Comparison of ENCODE assay signal across 20 cellular contexts in the genomic region with DNA sequence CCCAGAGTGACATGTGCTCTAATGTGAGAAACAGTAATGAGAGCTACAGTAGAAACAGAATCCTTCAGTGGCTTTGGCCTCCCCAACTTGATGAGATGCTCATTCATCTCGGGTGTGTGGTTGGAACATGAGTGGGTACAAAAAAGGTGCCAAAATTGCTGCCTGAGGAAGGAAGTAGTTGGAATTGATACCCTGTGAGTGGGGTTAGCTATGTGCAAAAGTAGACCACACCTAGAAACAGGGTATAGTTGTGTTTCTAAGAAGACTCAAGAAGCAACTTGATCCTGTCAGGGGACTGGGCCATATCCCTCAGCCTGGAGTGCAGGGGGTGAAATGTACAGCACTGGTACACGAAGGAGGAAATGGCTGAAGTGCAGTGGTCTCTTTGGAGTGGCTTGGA.
DNase-seq lines count a peak whose midpoint lies in the region; ATAC-seq and TF ChIP-seq lines count a peak whose summit lies in the region.
"Had no signal": no experiment of that assay in that cellular context is flagged by ENCODE, and none has a peak within 500 bp of the region (broad histone marks: within the 10 kb centered on the region; RNA-seq: fewer than 3 reads in every experiment).

No MANE protein-coding gene starts in this region.

- WGBS in lung, 2 donors: 64 to 76% methylated on average over 2 of the region's 2 CpGs

- no peaks in the 10 kb centered on the region for H3K36me3 Mint-ChIP-seq in activated T-cell treated with anti-CD3 and anti-CD28 coated beads, Interleukin-2, amount 50 U/mL, for 24 hours (ENCODE audit: low read depth)
- no peaks in the 10 kb centered on the region for H3K36me3 Mint-ChIP-seq in CD8-positive, alpha-beta T cell
- peaks cover 36% of the 10 kb centered on the region for H3K36me3 Mint-ChIP-seq in activated CD4-positive, alpha-beta memory T cell treated with anti-CD3 and anti-CD28 coated beads, Interleukin-2, amount 10 ng/mL, durations not matched to agents 7 days and 5 days (ENCODE audit: low read depth)

- no peak overlapping the region for H3K4me3 ChIP-seq in CD8-positive, alpha-beta T cell (ENCODE audit: low read depth, low read length)
- H3K4me3 ChIP-seq in lung (no peak overlapping the region), MG63 (no peak overlapping the region)
- H3K4me3 ChIP-seq: BLaER1, gastrocnemius medialis, SJCRH30, upper lobe of right lung had no signal

- H3K27ac Mint-ChIP-seq in activated T-cell treated with anti-CD3 and anti-CD28 coated beads, Interleukin-2, amount 50 U/mL, for 24 hours: peak overlapping the region; percentile 87
- H3K27ac Mint-ChIP-seq in CD8-positive, alpha-beta T cell: no peak overlapping the region
- H3K27ac Mint-ChIP-seq in activated CD4-positive, alpha-beta memory T cell treated with anti-CD3 and anti-CD28 coated beads, Interleukin-2, amount 10 ng/mL, durations not matched to agents 7 days and 5 days: peak overlapping the region; percentile 91
- H3K27ac Mint-ChIP-seq: activated naive CD8-positive, alpha-beta T cell treated with anti-CD3 and anti-CD28 coated beads, Interleukin-2, amount 10 ng/mL, durations not matched to agents 7 days and 5 days had no signal

- POLR2A ChIA-PET in CD8-positive, alpha-beta T cell (lab: Charles Lee): interaction anchor here (1.0 to 1.2 kb wide), 2 partner anchors 12 to 13 kb away, joined by 3 read pairs; no protein-coding TSS in a partner anchor
- POLR2A ChIA-PET in activated CD4-positive, alpha-beta memory T cell treated with anti-CD3 and anti-CD28 coated beads, Interleukin-2, amount 10 ng/mL, durations not matched to agents 7 days and 5 days (lab: Charles Lee): interaction anchor here (0.9 to 2.0 kb wide), 7 partner anchors 9 to 163 kb away, joined by 3 to 9 read pairs (median 4); no protein-coding TSS in a partner anchor

- no peaks in the 10 kb centered on the region for H3K36me3 ChIP-seq in CD8-positive, alpha-beta T cell (ENCODE audit: insufficient read depth, low read length)
- H3K36me3 ChIP-seq in lung (ENCODE audit: control insufficient read depth in 2 of 2, insufficient read depth in 2 of 2, low read length in 2 of 2) (no peaks in the 10 kb centered on the region), MG63 (no peaks in the 10 kb centered on the region)
- H3K36me3 ChIP-seq: BLaER1, gastrocnemius medialis, SJCRH30, upper lobe of right lung had no signal

- H3K27me3 ChIP-seq in CD8-positive, alpha-beta T cell (ENCODE audit: insufficient read depth, low read length): no peaks in the 10 kb centered on the region
- H3K27me3 ChIP-seq in lung (ENCODE audit: control insufficient read depth, insufficient read depth) (no peaks in the 10 kb centered on the region), MG63 (no peaks in the 10 kb centered on the region)
- H3K27me3 ChIP-seq: BLaER1, gastrocnemius medialis, SJCRH30, upper lobe of right lung had no signal

- peaks cover 8% of the 10 kb centered on the region for H3K9me3 Mint-ChIP-seq in activated T-cell treated with anti-CD3 and anti-CD28 coated beads, Interleukin-2, amount 50 U/mL, for 24 hours
- H3K9me3 Mint-ChIP-seq in CD8-positive, alpha-beta T cell: no peaks in the 10 kb centered on the region
- peaks cover 10% of the 10 kb centered on the region for H3K9me3 Mint-ChIP-seq in activated CD4-positive, alpha-beta memory T cell treated with anti-CD3 and anti-CD28 coated beads, Interleukin-2, amount 10 ng/mL, durations not matched to agents 7 days and 5 days

- intact Hi-C loops in CD8-positive, alpha-beta T cell (cut with DNase I, micrococcal nuclease): loop anchor here in 1 of 2 experiments (10.0 kb wide), 1 partner anchor 649 kb away; no protein-coding TSS in a partner anchor
- intact Hi-C loops in posterior vena cava (cut with DNase I): no loop called here

- CTCF ChIA-PET in CD8-positive, alpha-beta T cell (lab: Charles Lee): interaction anchor here (0.8 to 1.0 kb wide), 2 partner anchors 79 to 131 kb away, joined by 3 to 4 read pairs; no protein-coding TSS in a partner anchor
- CTCF ChIA-PET in activated CD4-positive, alpha-beta memory T cell treated with anti-CD3 and anti-CD28 coated beads, Interleukin-2, amount 10 ng/mL, durations not matched to agents 7 days and 5 days (lab: Charles Lee): interaction anchor here (1.5 to 2.8 kb wide), 3 partner anchors 10 to 130 kb away, joined by 4 to 11 read pairs (median 8); no protein-coding TSS in a partner anchor

- TF ChIP-seq CTCF in CD8-positive, alpha-beta T cell (IDR thresholded peaks at IDR 0.05): no peak
- TF ChIP-seq CTCF in lung (IDR thresholded peaks at IDR 0.05; ENCODE audit: control extremely low read depth, extremely low read depth): no peak

- DNase-seq in activated T-cell treated with anti-CD3 and anti-CD28 coated beads, Interleukin-2, amount 50 U/mL, for 24 hours: no peak
- DNase-seq in activated T-cell treated with anti-CD3 and anti-CD28 coated beads for 4 hours: no peak
- no peak for DNase-seq in CD8-positive, alpha-beta T cell
- DNase-seq in activated CD4-positive, alpha-beta memory T cell treated with anti-CD3 and anti-CD28 coated beads, Interleukin-2, amount 10 ng/mL, durations not matched to agents 7 days and 5 days: peak; percentile 40
- peak; percentile 9 for DNase-seq in lung (ENCODE audit: low spot score)
- DNase-seq in DMS53 treated with DMSO at 0.1 percent for 48 hours (lab: John Stamatoyannopoulos, UW; ENCODE audit: unreplicated experiment): no peak
- no peak for DNase-seq in MG63
- no peak for DNase-seq in posterior vena cava (ENCODE audit: low spot score)
- DNase-seq: ACHN; activated naive CD8-positive, alpha-beta T cell treated with anti-CD3 and anti-CD28 coated beads, Interleukin-2, amount 10 ng/mL, durations not matched to agents 7 days and 5 days; DMS 273 treated with DMSO at 0.1 percent for 48 hours; effector memory CD4-positive, alpha-beta T cell; gastrocnemius medialis; KBM-7; kidney; NCI-H524 treated with DMSO at 0.1 percent for 48 hours; SJCRH30; upper lobe of right lung had no signal

- no peak for ATAC-seq in CD8-positive, alpha-beta T cell
- no peak for ATAC-seq in lung (ENCODE audit: insufficient read depth, low FRiP score)
- ATAC-seq: esophagus mucosa, gastrocnemius medialis, upper lobe of right lung had no signal

- H3K4me1 Mint-ChIP-seq in activated T-cell treated with anti-CD3 and anti-CD28 coated beads, Interleukin-2, amount 50 U/mL, for 24 hours (ENCODE audit: low read depth): peaks cover 50% of the 10 kb centered on the region
- peaks cover 51% of the 10 kb centered on the region for H3K4me1 Mint-ChIP-seq in CD8-positive, alpha-beta T cell (ENCODE audit: low read depth)
- H3K4me1 Mint-ChIP-seq in activated CD4-positive, alpha-beta memory T cell treated with anti-CD3 and anti-CD28 coated beads, Interleukin-2, amount 10 ng/mL, durations not matched to agents 7 days and 5 days: peaks cover 54% of the 10 kb centered on the region

- no peaks in the 10 kb centered on the region for H3K27me3 Mint-ChIP-seq in activated T-cell treated with anti-CD3 and anti-CD28 coated beads, Interleukin-2, amount 50 U/mL, for 24 hours
- H3K27me3 Mint-ChIP-seq in CD8-positive, alpha-beta T cell (ENCODE audit: low read depth): no peaks in the 10 kb centered on the region
- H3K27me3 Mint-ChIP-seq in activated CD4-positive, alpha-beta memory T cell treated with anti-CD3 and anti-CD28 coated beads, Interleukin-2, amount 10 ng/mL, durations not matched to agents 7 days and 5 days: no peaks in the 10 kb centered on the region

- H3K9me3 ChIP-seq in CD8-positive, alpha-beta T cell (ENCODE audit: low read length): no peaks in the 10 kb centered on the region
- peaks cover 0 to 2% of the 10 kb centered on the region in 2 donors for H3K9me3 ChIP-seq in lung (ENCODE audit: control insufficient read depth in 2 of 2, insufficient read depth in 1 of 2, low read length in 1 of 2)
- no peaks in the 10 kb centered on the region for H3K9me3 ChIP-seq in MG63
- H3K9me3 ChIP-seq: BLaER1, SJCRH30, upper lobe of right lung had no signal

- H3K27ac ChIP-seq in CD8-positive, alpha-beta T cell (ENCODE audit: low read depth, low read length): no peak overlapping the region
- no peak overlapping the region for H3K27ac ChIP-seq in lung (ENCODE audit: low read depth in 1 of 2, low read length in 1 of 2)
- H3K27ac ChIP-seq: BLaER1, gastrocnemius medialis, SJCRH30, upper lobe of right lung had no signal

- no peak overlapping the region for H3K4me3 Mint-ChIP-seq in activated T-cell treated with anti-CD3 and anti-CD28 coated beads, Interleukin-2, amount 50 U/mL, for 24 hours
- H3K4me3 Mint-ChIP-seq in CD8-positive, alpha-beta T cell: peak overlapping the region; percentile 8
- no peak overlapping the region for H3K4me3 Mint-ChIP-seq in activated CD4-positive, alpha-beta memory T cell treated with anti-CD3 and anti-CD28 coated beads, Interleukin-2, amount 10 ng/mL, durations not matched to agents 7 days and 5 days
- H3K4me3 Mint-ChIP-seq: activated naive CD8-positive, alpha-beta T cell treated with anti-CD3 and anti-CD28 coated beads, Interleukin-2, amount 10 ng/mL, durations not matched to agents 7 days and 5 days had no signal

- peaks cover 46% of the 10 kb centered on the region for H3K4me1 ChIP-seq in CD8-positive, alpha-beta T cell (ENCODE audit: insufficient read depth, low read length)
- no peaks in the 10 kb centered on the region for H3K4me1 ChIP-seq in lung (ENCODE audit: control insufficient read depth in 2 of 2, insufficient read depth in 2 of 2, low read length in 2 of 2)
- H3K4me1 ChIP-seq: BLaER1, gastrocnemius medialis, upper lobe of right lung had no signal

Comparison
In these comparisons a context has a peak if more than half of its experiments do, and no peak if none do; other contexts are left out.
1. DNase-seq: peak in activated CD4-positive, alpha-beta memory T cell treated with anti-CD3 and anti-CD28 coated beads, Interleukin-2, amount 10 ng/mL, durations not matched to agents 7 days and 5 days (single experiment) and lung (single experiment); none in activated T-cell treated with anti-CD3 and anti-CD28 coated beads, Interleukin-2, amount 50 U/mL, for 24 hours (single experiment), activated T-cell treated with anti-CD3 and anti-CD28 coated beads for 4 hours (single experiment), CD8-positive, alpha-beta T cell (0 of 7), DMS53 treated with DMSO at 0.1 percent for 48 hours (single experiment), MG63 (single experiment) and posterior vena cava (single experiment).